ENCODE assay signal across 16 cellular contexts in the genomic region with DNA sequence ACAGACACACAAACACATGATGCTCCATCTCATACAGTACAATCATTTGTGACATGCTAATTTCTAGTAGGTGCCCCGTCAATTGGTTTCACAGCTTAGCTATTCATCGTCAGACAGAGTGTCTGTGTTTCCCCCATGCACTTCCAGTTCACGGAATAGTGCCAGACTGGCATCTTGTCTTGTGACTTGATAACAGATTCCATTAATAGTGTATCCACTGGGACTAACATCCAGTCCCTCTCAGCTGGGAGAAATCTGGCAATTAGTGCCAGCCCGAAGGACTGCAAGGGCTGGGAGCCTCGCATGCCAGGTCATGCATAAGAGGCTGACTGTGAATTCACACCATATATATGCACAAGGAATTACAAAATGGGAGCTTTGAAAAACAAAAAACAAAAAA.
"Had no signal": no experiment of that assay in that cellular context is flagged by ENCODE, and none has a peak within 500 bp of the region (broad histone marks: within the 10 kb centered on the region; RNA-seq: fewer than 3 reads in every experiment).

No MANE protein-coding gene starts in this region.

- ATAC-seq: activated T-cell treated with anti-CD3 and anti-CD28 coated beads, Interleukin-2, amount 50 U/mL, for 72 hours; esophagus mucosa; left lobe of liver; mucosa of descending colon; right lobe of liver had no signal

- H3K4me3 ChIP-seq: adrenal gland, breast epithelium, mucosa of descending colon, right lobe of liver, stomach had no signal

- DNase-seq: activated CD4-positive, alpha-beta T cell treated with anti-CD3 and anti-CD28 coated beads, Interleukin-2, amount 50 U/mL, for 4 hours; activated effector memory CD4-positive, alpha-beta T cell treated with anti-CD3 and anti-CD28 coated beads, Interleukin-2, amount 50 U/mL, for 16 hours; activated T-cell treated with anti-CD3 and anti-CD28 coated beads, Interleukin-2, amount 50 U/mL, for 72 hours; adrenal gland; cerebellar nuclear complex; effector CD4-positive, alpha-beta T cell; mammary epithelial cell; mucosa of descending colon; naive B cell; right lobe of liver; small intestine; stimulated activated CD4-positive, alpha-beta T cell treated with anti-CD3 and anti-CD28 coated beads, Interleukin-4, amount 100 ng/mL, for 1 hour; stomach had no signal

- H3K9me3 ChIP-seq: adrenal gland, breast epithelium, mucosa of descending colon, right lobe of liver, stomach had no signal

- H3K27ac ChIP-seq: adrenal gland, breast epithelium, right lobe of liver, stomach had no signal

- H3K27me3 ChIP-seq: adrenal gland, breast epithelium, right lobe of liver, stomach had no signal

- H3K4me1 ChIP-seq: adrenal gland, breast epithelium, right lobe of liver had no signal
